9 cellular contexts compared by ENCODE assay signal in genomic region chr9:68802525-68803015, GRCh38.
DNase-seq lines count a peak whose midpoint lies in the region; ATAC-seq and TF ChIP-seq lines count a peak whose summit lies in the region.
"Had no signal": no experiment of that assay in that cellular context is flagged by ENCODE, and none has a peak within 500 bp of the region (broad histone marks: within the 10 kb centered on the region; RNA-seq: fewer than 3 reads in every experiment).

No MANE protein-coding gene starts in this region.

- TF ChIP-seq CTCF in GM10266 (IDR thresholded peaks at IDR 0.05; ENCODE audit: control insufficient read depth, insufficient read depth, low read depth, missing control alignments) = no peak

- ATAC-seq in HG02943 (IDR thresholded peaks at IDR 0.05; ENCODE audit: low read depth, unreplicated experiment) = peak; percentile 96
- ATAC-seq: upper lobe of right lung had no signal

- H3K27ac ChIP-seq in substantia nigra (ENCODE audit: low read depth, low read length, poor library complexity, severe bottlenecking) = no peak overlapping the region
- H3K27ac ChIP-seq: upper lobe of right lung had no signal

- DNase-seq in GM10266 (ENCODE audit: extremely low spot score) (peak; percentile 72), GM19238 (ENCODE audit: insufficient read length, low spot score) (peak; percentile 44), NCI-H1930 (lab: John Stamatoyannopoulos, UW) (no peak), substantia nigra (lab: John Stamatoyannopoulos, UW) (no peak), medulla oblongata (ENCODE audit: extremely low spot score) (no peak), NOMO-1 (lab: John Stamatoyannopoulos, UW; ENCODE audit: unreplicated experiment in 2 of 2) (no peak)
- peak; percentile 32 to 54 for DNase-seq in activated CD4-positive, alpha-beta T cell treated with anti-CD3 and anti-CD28 coated beads, Interleukin-2, amount 50 U/mL, for 48 hours
- DNase-seq: upper lobe of right lung had no signal

Comparison
In these comparisons a context has a peak if more than half of its experiments do, and no peak if none do; other contexts are left out.
1. DNase-seq: peak in GM10266 (single experiment), GM19238 (single experiment) and activated CD4-positive, alpha-beta T cell treated with anti-CD3 and anti-CD28 coated beads, Interleukin-2, amount 50 U/mL, for 48 hours (2 of 2); none in NCI-H1930 (0 of 2), substantia nigra (0 of 49), medulla oblongata (single experiment) and NOMO-1 (0 of 2).